Comparison of ENCODE assay signal across 1 cellular context in genomic region chr1:96979869-96980268, GRCh38.
A peak's percentile ranks its signal among the peaks of the same experiment; 100 is the strongest.
TF ChIP-seq lines count a peak whose summit lies in the region.

No MANE protein-coding gene starts in this region.

TF ChIP-seq in liver, 16 proteins besides CTCF, POLR2A, EP300 and RAD21 (continued from another document):
- TF ChIP-seq JUND (IDR thresholded peaks at IDR 0.05), result no peak
- TF ChIP-seq FOXA1 (IDR thresholded peaks at IDR 0.05), result no peak
- TF ChIP-seq HNF4G (IDR thresholded peaks at IDR 0.05), result peak; percentile 20
- TF ChIP-seq ZBTB33 (IDR thresholded peaks at IDR 0.05), result no peak
- TF ChIP-seq GABPA (IDR thresholded peaks at IDR 0.05 in 1 of 2, conservative IDR thresholded peaks at IDR 0.05 in 1 of 2), result no peak
- no peak for TF ChIP-seq MAX (IDR thresholded peaks at IDR 0.05)
- TF ChIP-seq, protein P1, sequence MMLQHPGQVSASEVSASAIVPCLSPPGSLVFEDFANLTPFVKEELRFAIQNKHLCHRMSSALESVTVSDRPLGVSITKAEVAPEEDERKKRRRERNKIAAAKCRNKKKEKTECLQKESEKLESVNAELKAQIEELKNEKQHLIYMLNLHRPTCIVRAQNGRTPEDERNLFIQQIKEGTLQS (IDR thresholded peaks at IDR 0.05), result no peak
- TF ChIP-seq FOXA2 (IDR thresholded peaks at IDR 0.05), result no peak
- TF ChIP-seq YY1 (IDR thresholded peaks at IDR 0.05), result no peak
- TF ChIP-seq EGR1 (IDR thresholded peaks at IDR 0.05; ENCODE audit: low read depth in 2 of 2), result no peak
- TF ChIP-seq HNF4A (conservative IDR thresholded peaks at IDR 0.05), result peak; percentile 55 to 76
